39 cellular contexts compared by ENCODE assay signal in the genomic region with DNA sequence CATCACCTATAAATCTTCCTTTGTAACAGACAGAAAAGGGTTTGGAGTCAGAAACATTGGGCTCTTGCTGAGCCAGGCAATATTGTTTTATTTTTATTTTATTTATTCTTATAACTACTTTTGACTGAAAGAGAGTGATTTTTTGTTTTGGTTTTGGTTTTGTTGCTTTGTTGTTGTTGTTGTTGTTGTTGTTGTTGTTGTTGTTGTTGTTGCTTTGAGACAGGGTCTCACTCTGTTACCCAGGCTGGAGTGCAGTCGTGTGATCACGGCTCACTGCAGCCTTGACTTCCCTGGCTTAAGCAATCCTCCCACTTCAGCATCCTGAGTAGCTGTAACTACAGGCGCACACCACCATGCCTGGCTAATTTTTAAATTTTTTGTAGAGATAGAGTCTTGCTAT. TPM values are rescaled to one million over a fixed set of nuclear protein-coding genes. Genes with fewer than 3 reads are reported as not detected.
"Had no signal": no experiment of that assay in that cellular context is flagged by ENCODE, and none has a peak within 500 bp of the region (broad histone marks: within the 10 kb centered on the region; RNA-seq: fewer than 3 reads in every experiment).

No MANE protein-coding gene starts in this region.

- DNase-seq: activated effector memory CD4-positive, alpha-beta T cell treated with anti-CD3 and anti-CD28 coated beads, Interleukin-2, amount 50 U/mL, for 16 hours; activated effector memory CD4-positive, alpha-beta T cell treated with Interleukin-2 at 50 U/mL for 16 hours; activated gamma-delta T cell; activated gamma-delta T cell treated with Interleukin-2 at 50 U/mL for 16 hours; activated naive CD4-positive, alpha-beta T cell; activated naive CD4-positive, alpha-beta T cell treated with anti-CD3 and anti-CD28 coated beads for 36 hours; activated naive CD4-positive, alpha-beta T cell treated with anti-CD3 and anti-CD28 coated beads, Interleukin-2, amount 10 ng/mL, durations not matched to agents 7 days and 5 days; activated naive CD4-positive, alpha-beta T cell treated with anti-CD3 and anti-CD28 coated beads, Interleukin-2, amount 50 U/mL, for 16 hours; activated naive CD4-positive, alpha-beta T cell treated with Interleukin-2 at 50 U/mL for 16 hours; activated naive CD8-positive, alpha-beta T cell treated with anti-CD3 and anti-CD28 coated beads for 36 hours; activated naive CD8-positive, alpha-beta T cell treated with anti-CD3 and anti-CD28 coated beads, Interleukin-2, amount 10 ng/mL, durations not matched to agents 7 days and 5 days; activated naive CD8-positive, alpha-beta T cell treated with anti-CD3 and anti-CD28 coated beads, Interleukin-2, amount 50 U/mL, for 24 hours; activated T-cell treated with anti-CD3 and anti-CD28 coated beads, Interleukin-2, amount 50 U/mL, for 24 hours; activated T-cell treated with anti-CD3 and anti-CD28 coated beads, Interleukin-2, amount 50 U/mL, for 4 hours; activated T-cell treated with anti-CD3 and anti-CD28 coated beads, Interleukin-2, amount 50 U/mL, for 48 hours; activated T-cell treated with anti-CD3 and anti-CD28 coated beads, Interleukin-2, amount 50 U/mL, for 72 hours; adrenal gland; amniotic stem cell; amygdala; anterior cingulate cortex; aorta; body of pancreas; brain microvascular endothelial cell; caudate nucleus; central memory CD4-positive, alpha-beta T cell; cerebellar nuclear complex had no signal

- H3K4me1 ChIP-seq: adrenal gland, ascending aorta, breast epithelium had no signal

- H3K27me3 Mint-ChIP-seq: activated naive CD4-positive, alpha-beta T cell treated with anti-CD3 and anti-CD28 coated beads, Interleukin-2, amount 10 ng/mL, durations not matched to agents 7 days and 5 days; activated naive CD4-positive, alpha-beta T cell treated with anti-CD3 and anti-CD28 coated beads, Interleukin-2, amount 50 U/mL, for 24 hours; activated naive CD8-positive, alpha-beta T cell; activated naive CD8-positive, alpha-beta T cell treated with anti-CD3 and anti-CD28 coated beads for 36 hours; activated T-cell treated with anti-CD3 and anti-CD28 coated beads, Interleukin-2, amount 50 U/mL, for 24 hours; activated T-helper 17 cell treated with anti-CD3 and anti-CD28 coated beads, Interleukin-2, amount 50 U/mL, for 72 hours; brain; central memory CD8-positive, alpha-beta T cell had no signal

- H3K36me3 ChIP-seq: adrenal gland, ascending aorta, brain microvascular endothelial cell, breast epithelium, cardiac muscle cell had no signal

- ATAC-seq: activated naive CD4-positive, alpha-beta T cell treated with anti-CD3 and anti-CD28 coated beads, Interleukin-2, amount 50 U/mL, for 72 hours; activated naive CD8-positive, alpha-beta T cell treated with anti-CD3 and anti-CD28 coated beads, Interleukin-2, amount 50 U/mL, for 24 hours; activated T-cell treated with anti-CD3 and anti-CD28 coated beads, Interleukin-2, amount 50 U/mL, for 4 hours; activated T-cell treated with anti-CD3 and anti-CD28 coated beads, Interleukin-2, amount 50 U/mL, for 72 hours; activated T-helper 17 cell treated with anti-CD3 and anti-CD28 coated beads, Interleukin-2, amount 50 U/mL, for 72 hours; body of pancreas had no signal

- H3K27ac Mint-ChIP-seq: activated naive CD4-positive, alpha-beta T cell treated with anti-CD3 and anti-CD28 coated beads for 36 hours; activated naive CD4-positive, alpha-beta T cell treated with anti-CD3 and anti-CD28 coated beads, Interleukin-2, amount 10 ng/mL, durations not matched to agents 7 days and 5 days; activated naive CD4-positive, alpha-beta T cell treated with anti-CD3 and anti-CD28 coated beads, Interleukin-2, amount 50 U/mL, for 24 hours; activated naive CD8-positive, alpha-beta T cell; activated naive CD8-positive, alpha-beta T cell treated with anti-CD3 and anti-CD28 coated beads for 36 hours; activated naive CD8-positive, alpha-beta T cell treated with anti-CD3 and anti-CD28 coated beads, Interleukin-2, amount 10 ng/mL, durations not matched to agents 7 days and 5 days; activated naive CD8-positive, alpha-beta T cell treated with anti-CD3 and anti-CD28 coated beads, Interleukin-2, amount 50 U/mL, for 24 hours; activated T-cell treated with anti-CD3 and anti-CD28 coated beads, Interleukin-2, amount 50 U/mL, for 24 hours; activated T-cell treated with anti-CD3 and anti-CD28 coated beads, Interleukin-2, amount 50 U/mL, for 72 hours; activated T-helper 1 cell treated with anti-CD3 and anti-CD28 coated beads, Interleukin-12 subunit alpha, Interleukin-12 subunit beta, Interleukin-2, Interleukin-4 antibody, amounts not matched to agents 30 ng/mL and 10 ng/mL and 1 ng/mL, durations not matched to agents 14 hours and 24 hours and 36 hours; activated T-helper 17 cell treated with anti-CD3 and anti-CD28 coated beads, Interleukin-2, amount 50 U/mL, for 72 hours; activated T-helper 2 cell treated with anti-CD3 and anti-CD28 coated beads, Interferon-gamma antibody, Interleukin-2, Interleukin-4, amounts not matched to agents 10 μg/mL and 5 μg/mL and 100 μg/mL, durations not matched to agents 14 hours and 24 hours and 36 hours; brain had no signal

- H3K4me3 ChIP-seq: adrenal gland, ascending aorta, body of pancreas, breast epithelium, cardiac muscle cell had no signal

- H3K36me3 Mint-ChIP-seq: activated naive CD4-positive, alpha-beta T cell treated with anti-CD3 and anti-CD28 coated beads, Interleukin-2, amount 10 ng/mL, durations not matched to agents 7 days and 5 days; activated naive CD8-positive, alpha-beta T cell treated with anti-CD3 and anti-CD28 coated beads, Interleukin-2, amount 10 ng/mL, durations not matched to agents 7 days and 5 days had no signal

- FAIRE-seq: astrocyte, bronchial epithelial cell had no signal

- H3K27ac ChIP-seq: adrenal gland, ascending aorta, body of pancreas, brain microvascular endothelial cell, breast epithelium, cardiac muscle cell had no signal

- H3K4me3 Mint-ChIP-seq: activated naive CD4-positive, alpha-beta T cell treated with anti-CD3 and anti-CD28 coated beads for 36 hours; activated naive CD4-positive, alpha-beta T cell treated with anti-CD3 and anti-CD28 coated beads, Interleukin-2, amount 10 ng/mL, durations not matched to agents 7 days and 5 days; activated naive CD4-positive, alpha-beta T cell treated with anti-CD3 and anti-CD28 coated beads, Interleukin-2, amount 50 U/mL, for 24 hours; activated naive CD8-positive, alpha-beta T cell; activated naive CD8-positive, alpha-beta T cell treated with anti-CD3 and anti-CD28 coated beads for 36 hours; activated naive CD8-positive, alpha-beta T cell treated with anti-CD3 and anti-CD28 coated beads, Interleukin-2, amount 10 ng/mL, durations not matched to agents 7 days and 5 days; activated naive CD8-positive, alpha-beta T cell treated with anti-CD3 and anti-CD28 coated beads, Interleukin-2, amount 50 U/mL, for 24 hours; activated T-cell treated with anti-CD3 and anti-CD28 coated beads, Interleukin-2, amount 50 U/mL, for 24 hours; activated T-cell treated with anti-CD3 and anti-CD28 coated beads, Interleukin-2, amount 50 U/mL, for 4 hours; activated T-cell treated with anti-CD3 and anti-CD28 coated beads, Interleukin-2, amount 50 U/mL, for 72 hours; activated T-helper 1 cell treated with anti-CD3 and anti-CD28 coated beads, Interleukin-12 subunit alpha, Interleukin-12 subunit beta, Interleukin-2, Interleukin-4 antibody, amounts not matched to agents 30 ng/mL and 10 ng/mL and 1 ng/mL, durations not matched to agents 14 hours and 24 hours and 36 hours; activated T-helper 17 cell treated with anti-CD3 and anti-CD28 coated beads, Interleukin-2, amount 50 U/mL, for 72 hours; brain; central memory CD8-positive, alpha-beta T cell had no signal

- H3K27me3 ChIP-seq: adrenal gland, ascending aorta, body of pancreas, brain microvascular endothelial cell, breast epithelium, cardiac muscle cell had no signal

- H3K4me1 Mint-ChIP-seq: activated naive CD4-positive, alpha-beta T cell treated with anti-CD3 and anti-CD28 coated beads, Interleukin-2, amount 10 ng/mL, durations not matched to agents 7 days and 5 days; activated naive CD4-positive, alpha-beta T cell treated with anti-CD3 and anti-CD28 coated beads, Interleukin-2, amount 50 U/mL, for 24 hours; activated naive CD8-positive, alpha-beta T cell treated with anti-CD3 and anti-CD28 coated beads for 36 hours; activated naive CD8-positive, alpha-beta T cell treated with anti-CD3 and anti-CD28 coated beads, Interleukin-2, amount 10 ng/mL, durations not matched to agents 7 days and 5 days; activated naive CD8-positive, alpha-beta T cell treated with anti-CD3 and anti-CD28 coated beads, Interleukin-2, amount 50 U/mL, for 24 hours; activated T-helper 17 cell treated with anti-CD3 and anti-CD28 coated beads, Interleukin-2, amount 50 U/mL, for 72 hours; brain; central memory CD8-positive, alpha-beta T cell had no signal

RNA-seq across cellular contexts. Expression of a gene that starts 15.0 kb away (rescaled TPM):
- total RNA-seq: activated naive CD4-positive, alpha-beta T cell treated with anti-CD3 and anti-CD28 coated beads for 36 hours; activated naive CD4-positive, alpha-beta T cell treated with anti-CD3 and anti-CD28 coated beads, Interleukin-2, amount 50 U/mL, for 72 hours; activated naive CD8-positive, alpha-beta T cell treated with anti-CD3 and anti-CD28 coated beads for 36 hours; activated T-helper 1 cell treated with anti-CD3 and anti-CD28 coated beads, Interleukin-12 subunit alpha, Interleukin-12 subunit beta, Interleukin-2, Interleukin-4 antibody, amounts not matched to agents 30 ng/mL and 10 ng/mL and 1 ng/mL, durations not matched to agents 14 hours and 24 hours and 36 hours; activated T-helper 17 cell treated with anti-CD3 and anti-CD28 coated beads, Interleukin-2, amount 50 U/mL, for 72 hours; activated T-helper 2 cell treated with anti-CD3 and anti-CD28 coated beads, Interferon-gamma antibody, Interleukin-2, Interleukin-4, amounts not matched to agents 10 μg/mL and 5 μg/mL and 100 μg/mL, durations not matched to agents 14 hours and 24 hours and 36 hours; ascending aorta had no signal

RNA-seq across cellular contexts. Expression of a gene that starts 43.1 kb away (rescaled TPM):
- total RNA-seq: activated naive CD4-positive, alpha-beta T cell treated with anti-CD3 and anti-CD28 coated beads for 36 hours; activated naive CD8-positive, alpha-beta T cell treated with anti-CD3 and anti-CD28 coated beads, Interleukin-2, amount 10 ng/mL, durations not matched to agents 7 days and 5 days; activated T-cell treated with anti-CD3 and anti-CD28 coated beads, Interleukin-2, amount 50 U/mL, for 4 hours; activated T-helper 1 cell treated with anti-CD3 and anti-CD28 coated beads, Interleukin-12 subunit alpha, Interleukin-12 subunit beta, Interleukin-2, Interleukin-4 antibody, amounts not matched to agents 30 ng/mL and 10 ng/mL and 1 ng/mL, durations not matched to agents 14 hours and 24 hours and 36 hours; activated T-helper 17 cell treated with anti-CD3 and anti-CD28 coated beads, Interleukin-2, amount 50 U/mL, for 72 hours; activated T-helper 2 cell treated with anti-CD3 and anti-CD28 coated beads, Interferon-gamma antibody, Interleukin-2, Interleukin-4, amounts not matched to agents 10 μg/mL and 5 μg/mL and 100 μg/mL, durations not matched to agents 14 hours and 24 hours and 36 hours had no signal
